In the genomic region with DNA sequence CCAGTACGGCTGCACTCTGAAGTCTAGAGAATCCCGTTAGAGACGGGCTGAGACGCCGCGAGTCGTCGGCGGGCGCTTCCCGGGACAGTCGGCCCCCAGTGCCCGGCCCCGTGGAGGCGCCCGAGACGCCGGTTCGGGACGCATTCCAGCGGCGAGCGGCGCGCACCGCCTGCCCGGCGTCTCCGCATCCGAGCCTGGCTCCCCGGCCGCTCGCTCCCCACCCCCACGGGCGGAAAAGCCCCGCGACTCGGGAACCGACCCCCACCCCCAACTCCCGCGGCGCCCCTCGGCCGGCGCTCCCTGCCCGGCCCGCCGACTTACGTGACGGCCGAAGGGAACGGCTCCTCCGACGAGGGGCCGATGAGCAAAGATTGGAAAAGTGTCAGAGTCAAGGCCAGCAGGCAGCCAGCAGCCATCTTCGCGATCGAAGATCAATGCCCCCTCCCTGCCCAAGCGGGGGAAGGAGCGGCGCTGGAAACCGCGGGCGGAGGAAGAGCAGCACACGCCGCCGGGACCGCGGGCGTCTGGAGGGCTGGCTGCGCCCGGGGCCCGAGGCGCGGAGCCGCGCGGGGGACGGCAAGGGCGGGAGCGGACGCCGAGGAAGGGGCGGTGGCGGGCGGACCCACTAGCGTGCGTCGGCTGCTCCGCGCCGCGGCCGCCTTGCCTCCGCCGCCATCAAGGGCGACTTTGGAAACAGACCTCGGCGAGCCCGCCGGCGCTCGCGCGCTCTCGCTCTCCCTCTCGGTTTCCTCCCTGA, we compare ENCODE assay signal across 10 cellular contexts.
DNase-seq lines count a peak whose midpoint lies in the region; ATAC-seq and TF ChIP-seq lines count a peak whose summit lies in the region.
"Had no signal": no experiment of that assay in that cellular context is flagged by ENCODE, and none has a peak within 500 bp of the region (broad histone marks: within the 10 kb centered on the region; RNA-seq: fewer than 3 reads in every experiment).

A gene (minus strand): TSS at position 734 of the 757 bp plus-strand sequence.

- H3K4me1 ChIP-seq in ES-I3 (ENCODE audit: insufficient read depth, low read length): peaks cover 12% of the 10 kb centered on the region; the same call in 1 of the 2 replicates

- peaks cover 29% of the 10 kb centered on the region for H3K27me3 Mint-ChIP-seq in central memory CD8-positive, alpha-beta T cell

- peak within 1 kb of the TSS; percentile 76 for H3K9ac ChIP-seq in ES-I3 (ENCODE audit: low read depth, low read length)

- H3K27ac Mint-ChIP-seq in central memory CD8-positive, alpha-beta T cell (ENCODE audit: low read depth): no peak within 1 kb of the TSS
- H3K27ac Mint-ChIP-seq: natural killer cell treated with Interleukin-12 subunit alpha and Interleukin-12 subunit beta and Interleukin-15 and Interleukin-18, amount 100 ng/mL, for 72 hours had no signal

- H3K4me3 Mint-ChIP-seq in central memory CD8-positive, alpha-beta T cell: peak within 1 kb of the TSS; percentile 29
- H3K4me3 Mint-ChIP-seq: natural killer cell treated with Interleukin-12 subunit alpha and Interleukin-12 subunit beta and Interleukin-15 and Interleukin-18, amount 100 ng/mL, for 72 hours had no signal

- DNase-seq in NCI-H226 (peak; percentile 12), islet precursor cell (peak; percentile 77), T1000 (lab: John Stamatoyannopoulos, UW) (no peak)
- DNase-seq in central memory CD8-positive, alpha-beta T cell (ENCODE audit: low spot score in 2 of 2): no peak

- no peaks in the 10 kb centered on the region for H3K9me3 ChIP-seq in ES-I3 (ENCODE audit: control insufficient read depth, insufficient read depth, low read length)

- no peaks in the 10 kb centered on the region for H3K36me3 ChIP-seq in ES-I3 (ENCODE audit: insufficient read depth, low read length)

- ATAC-seq in central memory CD8-positive, alpha-beta T cell (replicated peaks; ENCODE audit: extremely low read depth, poor library complexity, severe bottlenecking): no peak
- no peak for ATAC-seq in GM19395 (IDR thresholded peaks at IDR 0.05; ENCODE audit: unreplicated experiment)
- ATAC-seq: HCT116 had no signal

- H3K9me3 Mint-ChIP-seq in central memory CD8-positive, alpha-beta T cell: peaks cover 5% of the 10 kb centered on the region
- H3K9me3 Mint-ChIP-seq: natural killer cell treated with Interleukin-12 subunit alpha and Interleukin-12 subunit beta and Interleukin-15 and Interleukin-18, amount 100 ng/mL, for 72 hours had no signal

- H3K36me3 Mint-ChIP-seq in central memory CD8-positive, alpha-beta T cell (ENCODE audit: insufficient read depth): peaks cover 3% of the 10 kb centered on the region
- H3K36me3 Mint-ChIP-seq: natural killer cell treated with Interleukin-12 subunit alpha and Interleukin-12 subunit beta and Interleukin-15 and Interleukin-18, amount 100 ng/mL, for 72 hours had no signal

- H3K4me3 ChIP-seq in skin epidermis: peak within 1 kb of the TSS; percentile 49 to 74 (median 54)

- H3K27ac ChIP-seq in 22Rv1: peak within 1 kb of the TSS; percentile 88
- H3K27ac ChIP-seq in skin epidermis: peak within 1 kb of the TSS; percentile 64 to 92 (median 84)

- peak; percentile 20 for TF ChIP-seq CTCF in 22Rv1 (IDR thresholded peaks at IDR 0.05)

- H3K4me1 Mint-ChIP-seq in central memory CD8-positive, alpha-beta T cell: no peaks in the 10 kb centered on the region

Comparison
In these comparisons a context has a peak if more than half of its experiments do, and no peak if none do; other contexts are left out.
1. DNase-seq: peak in NCI-H226 (single experiment) and islet precursor cell (single experiment); none in central memory CD8-positive, alpha-beta T cell (0 of 2) and T1000 (single experiment).